In the genomic region with DNA sequence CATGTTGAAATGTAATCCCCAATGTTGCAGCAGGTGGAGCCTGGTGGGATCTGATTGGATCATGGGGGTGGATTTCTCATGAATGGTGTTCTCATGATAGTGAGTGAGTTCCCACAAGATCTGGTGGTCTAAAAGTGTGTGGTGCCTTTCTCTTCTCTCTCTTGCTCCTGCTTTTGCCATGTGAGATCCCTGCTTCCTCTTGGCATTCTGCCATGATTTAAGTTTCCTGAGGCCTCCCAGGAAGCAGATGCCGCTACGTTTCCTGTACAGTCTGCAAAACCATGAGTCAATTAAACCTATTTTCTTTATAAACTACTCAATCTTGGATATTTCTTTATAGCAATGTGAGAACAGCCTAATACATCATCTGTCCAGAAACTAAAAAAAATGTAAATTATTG, we compare ENCODE assay signal across 15 cellular contexts.
"Had no signal": no experiment of that assay in that cellular context is flagged by ENCODE, and none has a peak within 500 bp of the region (broad histone marks: within the 10 kb centered on the region; RNA-seq: fewer than 3 reads in every experiment).

No MANE protein-coding gene starts in this region.

- H3K36me3 Mint-ChIP-seq: natural killer cell treated with Interleukin-12 subunit alpha and Interleukin-12 subunit beta and Interleukin-15 and Interleukin-18, amount 100 ng/mL, for 72 hours; stimulated activated memory B cell treated with anti-CD40 and anti-IgM and Interleukin-4, amounts not matched to agents 10 μg/mL and 1 μg/mL and 100 μg/mL, for 72 hours had no signal

- DNase-seq: activated CD4-positive, alpha-beta T cell treated with anti-CD3 and anti-CD28 coated beads for 1 hour; activated effector memory CD4-positive, alpha-beta T cell treated with anti-CD3 and anti-CD28 coated beads, Interleukin-2, amount 50 U/mL, for 16 hours; activated naive CD4-positive, alpha-beta T cell treated with anti-CD3 and anti-CD28 coated beads, Interleukin-2, amount 50 U/mL, for 16 hours; activated T-cell treated with anti-CD3 and anti-CD28 coated beads, Interleukin-2, amount 50 U/mL, for 72 hours; erythroblast; foreskin melanocyte; glutamatergic neuron; nucleus accumbens; spleen; stimulated activated CD4-positive, alpha-beta T cell treated with anti-CD3 and anti-CD28 coated beads, Interleukin-4, amount 100 ng/mL, for 4 hours; upper lobe of left lung; WERI-Rb-1 had no signal

- H3K27ac Mint-ChIP-seq: activated T-cell treated with anti-CD3 and anti-CD28 coated beads, Interleukin-2, amount 50 U/mL, for 72 hours; natural killer cell treated with Interleukin-12 subunit alpha and Interleukin-12 subunit beta and Interleukin-15 and Interleukin-18, amount 100 ng/mL, for 72 hours; stimulated activated memory B cell treated with anti-CD40 and anti-IgM and Interleukin-4, amounts not matched to agents 10 μg/mL and 1 μg/mL and 100 μg/mL, for 72 hours had no signal

- H3K4me3 Mint-ChIP-seq: activated T-cell treated with anti-CD3 and anti-CD28 coated beads, Interleukin-2, amount 50 U/mL, for 72 hours; central memory CD8-positive, alpha-beta T cell; natural killer cell treated with Interleukin-12 subunit alpha and Interleukin-12 subunit beta and Interleukin-15 and Interleukin-18, amount 100 ng/mL, for 72 hours; stimulated activated memory B cell treated with anti-CD40 and anti-IgM and Interleukin-4, amounts not matched to agents 10 μg/mL and 1 μg/mL and 100 μg/mL, for 72 hours had no signal

- H3K4me1 Mint-ChIP-seq: central memory CD8-positive, alpha-beta T cell; stimulated activated memory B cell treated with anti-CD40 and anti-IgM and Interleukin-4, amounts not matched to agents 10 μg/mL and 1 μg/mL and 100 μg/mL, for 72 hours had no signal

- H3K27me3 Mint-ChIP-seq: central memory CD8-positive, alpha-beta T cell had no signal

- H3K9me3 Mint-ChIP-seq: activated T-cell treated with anti-CD3 and anti-CD28 coated beads, Interleukin-2, amount 50 U/mL, for 72 hours; central memory CD8-positive, alpha-beta T cell; natural killer cell treated with Interleukin-12 subunit alpha and Interleukin-12 subunit beta and Interleukin-15 and Interleukin-18, amount 100 ng/mL, for 72 hours; stimulated activated memory B cell treated with anti-CD40 and anti-IgM and Interleukin-4, amounts not matched to agents 10 μg/mL and 1 μg/mL and 100 μg/mL, for 72 hours had no signal
